10 cellular contexts compared by ENCODE assay signal in the genomic region with DNA sequence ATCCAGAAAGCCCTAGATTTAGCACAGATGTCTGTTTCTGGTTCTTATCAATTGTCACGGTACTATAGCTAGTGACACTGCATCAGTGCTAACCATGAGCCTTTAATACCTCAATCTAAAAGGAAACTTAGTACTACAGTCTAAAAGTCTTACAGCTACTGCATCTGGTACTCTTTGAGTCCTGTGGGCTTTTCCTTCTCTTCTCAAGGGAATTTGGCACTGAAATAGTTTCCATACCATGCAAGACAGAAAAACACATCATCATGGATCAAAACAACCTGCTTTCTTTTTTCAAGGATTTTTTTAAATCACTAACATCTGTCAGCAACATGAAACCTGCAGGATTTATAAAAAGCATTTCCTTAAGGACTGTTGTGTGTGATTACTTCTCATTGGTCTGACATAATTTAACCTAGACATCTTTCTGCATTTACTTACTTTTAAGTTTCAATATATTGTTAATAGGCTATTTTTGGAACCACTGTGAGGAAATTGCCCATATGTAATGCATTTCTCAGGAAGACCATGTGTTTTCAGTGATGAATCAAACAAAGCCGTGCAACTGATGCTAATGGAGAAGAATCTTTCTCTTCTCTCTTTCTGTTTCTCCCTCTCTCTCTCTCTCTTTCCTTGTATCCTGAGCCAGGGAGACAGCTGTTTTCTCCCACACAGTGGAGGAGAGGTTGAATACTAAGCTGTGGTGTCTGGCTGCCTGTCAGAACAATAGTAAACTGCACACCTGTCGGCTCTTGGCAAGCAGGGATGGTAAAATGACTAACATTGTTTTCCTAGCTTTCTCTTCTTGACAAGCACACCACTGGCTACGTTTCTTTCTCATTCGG.
DNase-seq lines count a peak whose midpoint lies in the region; ATAC-seq and TF ChIP-seq lines count a peak whose summit lies in the region.
"Had no signal": no experiment of that assay in that cellular context is flagged by ENCODE, and none has a peak within 500 bp of the region (broad histone marks: within the 10 kb centered on the region; RNA-seq: fewer than 3 reads in every experiment).

No MANE protein-coding gene starts in this region.

- CTCF ChIA-PET in activated CD4-positive, alpha-beta T cell treated with anti-CD3 and anti-CD28 coated beads, Interleukin-2, amount 10 ng/mL, durations not matched to agents 7 days and 5 days (lab: Charles Lee), result interaction anchor here (0.6 kb wide), 1 partner anchor 832 kb away, joined by 3 read pairs; no protein-coding TSS in a partner anchor

- H3K27me3 Mint-ChIP-seq in effector memory CD8-positive, alpha-beta T cell, result no peaks in the 10 kb centered on the region
- H3K27me3 Mint-ChIP-seq in activated CD4-positive, alpha-beta T cell treated with anti-CD3 and anti-CD28 coated beads, Interleukin-2, amount 10 ng/mL, durations not matched to agents 7 days and 5 days, result no peaks in the 10 kb centered on the region

- H3K4me1 Mint-ChIP-seq in effector memory CD8-positive, alpha-beta T cell (ENCODE audit: low read depth in 2 of 2), result no peaks in the 10 kb centered on the region
- no peaks in the 10 kb centered on the region for H3K4me1 Mint-ChIP-seq in activated CD4-positive, alpha-beta T cell treated with anti-CD3 and anti-CD28 coated beads, Interleukin-2, amount 10 ng/mL, durations not matched to agents 7 days and 5 days

- no peak overlapping the region for H3K27ac Mint-ChIP-seq in effector memory CD8-positive, alpha-beta T cell
- no peak overlapping the region for H3K27ac Mint-ChIP-seq in activated CD4-positive, alpha-beta T cell treated with anti-CD3 and anti-CD28 coated beads, Interleukin-2, amount 10 ng/mL, durations not matched to agents 7 days and 5 days

- POLR2A ChIA-PET in activated CD4-positive, alpha-beta T cell treated with anti-CD3 and anti-CD28 coated beads, Interleukin-2, amount 10 ng/mL, durations not matched to agents 7 days and 5 days (lab: Charles Lee), result no interaction called here

- no peak overlapping the region for H3K4me3 Mint-ChIP-seq in effector memory CD8-positive, alpha-beta T cell
- no peak overlapping the region for H3K4me3 Mint-ChIP-seq in activated CD4-positive, alpha-beta T cell treated with anti-CD3 and anti-CD28 coated beads, Interleukin-2, amount 10 ng/mL, durations not matched to agents 7 days and 5 days

- H3K9me3 Mint-ChIP-seq in effector memory CD8-positive, alpha-beta T cell, result peaks cover 2 to 7% of the 10 kb centered on the region in 2 donors
- no peaks in the 10 kb centered on the region for H3K9me3 Mint-ChIP-seq in activated CD4-positive, alpha-beta T cell treated with anti-CD3 and anti-CD28 coated beads, Interleukin-2, amount 10 ng/mL, durations not matched to agents 7 days and 5 days

- DNase-seq in GM03348 (ENCODE audit: low spot score), result peak; percentile 13
- DNase-seq in NCI-H2196 treated with DMSO at 0.1 percent for 48 hours (lab: John Stamatoyannopoulos, UW; ENCODE audit: unreplicated experiment), result peak; percentile 81
- peak; percentile 57 for DNase-seq in choroid plexus epithelial cell (ENCODE audit: low read depth)
- no peak for DNase-seq in islet precursor cell
- DNase-seq in effector memory CD8-positive, alpha-beta T cell, result no peak
- no peak for DNase-seq in activated CD4-positive, alpha-beta T cell treated with anti-CD3 and anti-CD28 coated beads, Interleukin-2, amount 10 ng/mL, durations not matched to agents 7 days and 5 days
- DNase-seq: activated naive CD4-positive, alpha-beta T cell treated with Interleukin-2 at 50 U/mL for 16 hours; Right ventricle myocardium superior had no signal

- TF ChIP-seq CTCF in choroid plexus epithelial cell (conservative IDR thresholded peaks at IDR 0.05; ENCODE audit: low read depth, low read length), result no peak

- no peak for ATAC-seq in HG02938 (IDR thresholded peaks at IDR 0.05; ENCODE audit: unreplicated experiment)
- no peak for ATAC-seq in effector memory CD8-positive, alpha-beta T cell (replicated peaks)

- H3K4me1 ChIP-seq in neuron (ENCODE audit: insufficient read depth, low read length), result peaks cover 6% of the 10 kb centered on the region

- H2AFZ ChIP-seq in neuron (ENCODE audit: low read depth, low read length), result peak overlapping the region; percentile 50

- no peaks in the 10 kb centered on the region for H3K27me3 ChIP-seq in neuron (ENCODE audit: insufficient read depth, low read length)

- H3K9me3 ChIP-seq in neuron (ENCODE audit: low read length), result peaks cover 5% of the 10 kb centered on the region

- no peaks in the 10 kb centered on the region for H3K36me3 ChIP-seq in neuron (ENCODE audit: insufficient read depth, low read length)

- no peaks in the 10 kb centered on the region for H3K36me3 Mint-ChIP-seq in effector memory CD8-positive, alpha-beta T cell (ENCODE audit: insufficient read depth)
- H3K36me3 Mint-ChIP-seq in activated CD4-positive, alpha-beta T cell treated with anti-CD3 and anti-CD28 coated beads, Interleukin-2, amount 10 ng/mL, durations not matched to agents 7 days and 5 days (ENCODE audit: low read depth), result no peaks in the 10 kb centered on the region

- H3K4me3 ChIP-seq in choroid plexus epithelial cell (ENCODE audit: low read depth, low read length), result peak overlapping the region; percentile 16
- H3K4me3 ChIP-seq in neuron (ENCODE audit: low read length), result no peak overlapping the region

Comparison
In these comparisons a context has a peak if more than half of its experiments do, and no peak if none do; other contexts are left out.
1. DNase-seq: peak in GM03348 (single experiment), NCI-H2196 treated with DMSO at 0.1 percent for 48 hours (single experiment) and choroid plexus epithelial cell (single experiment); none in islet precursor cell (single experiment), effector memory CD8-positive, alpha-beta T cell (0 of 3) and activated CD4-positive, alpha-beta T cell treated with anti-CD3 and anti-CD28 coated beads, Interleukin-2, amount 10 ng/mL, durations not matched to agents 7 days and 5 days (single experiment).